Comparison of ENCODE assay signal across 8 cellular contexts in genomic region chr22:45009881-45010531, GRCh38. TPM values are rescaled to one million over a fixed set of nuclear protein-coding genes. Genes with fewer than 3 reads are reported as not detected.
DNase-seq lines count a peak whose midpoint lies in the region; ATAC-seq, FAIRE-seq and TF ChIP-seq lines count a peak whose summit lies in the region.

Gene PHF21B, minus strand, starts transcription at chr22:45010005. Its CDS starts 456 bp downstream, at chr22:45009549.

- H2BK15ac ChIP-seq in H1 (ENCODE audit: low read length) = no peak within 1 kb of the TSS

- peaks cover 3 to 4% of the 10 kb centered on the region in 2 experiments for H4K20me1 ChIP-seq in H1 (replicated peaks in 1 of 2; ENCODE audit: control insufficient read depth in 1 of 2, insufficient read depth in 2 of 2, low read length in 2 of 2)

- H2AFZ ChIP-seq in H1 (ENCODE audit: low read length) = no peak within 1 kb of the TSS

- no peak for TF ChIP-seq EP300 in H1 (IDR thresholded peaks at IDR 0.05; ENCODE audit: borderline replicate concordance in 1 of 2, low read depth in 2 of 2, low read length in 2 of 2)

- WGBS in H1 (ENCODE audit: extremely low coverage in 1 of 2, insufficient coverage in 1 of 2, insufficient read length in 1 of 2, insufficient replicate concordance in 2 of 2, low coverage in 1 of 2, low lambda C conversion rate in 2 of 2, missing lambda C conversion rate in 1 of 2), 2 experiments = 1% methylated on average over 33 of the region's 80 CpGs; no CpG with 5 or more reads in 1 of the 2 experiments
- 1% methylated on average over 25 to 40 of the region's 80 CpGs for WGBS in thyroid gland, 2 donors

- peak within 1 kb of the TSS; percentile 94 for H4K8ac ChIP-seq in H1 (ENCODE audit: extremely low read depth, insufficient read depth, low read length)

- H3K18ac ChIP-seq in H1 (ENCODE audit: extremely low read depth, low read length) = peak within 1 kb of the TSS; percentile 90

- H3K79me1 ChIP-seq in H1 (ENCODE audit: low read depth, low read length) = peaks cover 2% of the 10 kb centered on the region; the same call in 1 of the 2 replicates

- ATAC-seq in T-helper 17 cell (no peak), GM19023 (IDR thresholded peaks at IDR 0.05; ENCODE audit: unreplicated experiment) (no peak)

- H3K56ac ChIP-seq in H1 (replicated peaks; ENCODE audit: insufficient read length, low read depth, low read length) = peak within 1 kb of the TSS; percentile 56

- peaks cover 7% of the 10 kb centered on the region for H3K36me3 Mint-ChIP-seq in T-helper 17 cell (ENCODE audit: low read depth)

- H3K9ac ChIP-seq in HUES6 (ENCODE audit: low read length) = peak within 1 kb of the TSS; percentile 91
- peak within 1 kb of the TSS; percentile 82 to 90 (median 84) for H3K9ac ChIP-seq in H1 (replicated peaks in 1 of 4; ENCODE audit: extremely low read depth in 1 of 4, low read depth in 3 of 4, low read length in 3 of 4)

- H3K4ac ChIP-seq in H1 (replicated peaks; ENCODE audit: insufficient read length, low read depth, low read length) = no peak within 1 kb of the TSS

- H3K27ac Mint-ChIP-seq in T-helper 17 cell = no peak within 1 kb of the TSS

- peaks cover 13% of the 10 kb centered on the region for H3K4me1 Mint-ChIP-seq in T-helper 17 cell

- H2BK12ac ChIP-seq in H1 (ENCODE audit: low read depth, low read length) = no peak within 1 kb of the TSS

- DNase-seq in T-helper 17 cell (no peak), H1 (ENCODE audit: low read depth in 1 of 2, low spot score in 2 of 2) (peak in 1 of 2 experiments; percentile 91), mucosa of gallbladder (ENCODE audit: low spot score) (peak; percentile 16), thyroid gland (peak; percentile 76 to 79), kidney glomerular epithelial cell (lab: John Stamatoyannopoulos, UW) (no peak)

- H3K27me3 ChIP-seq in HUES6 (ENCODE audit: control insufficient read depth, insufficient read depth, low read length) (no peaks in the 10 kb centered on the region), H1 (replicated peaks in 1 of 4; ENCODE audit: control insufficient read depth in 3 of 4, extremely low read depth in 1 of 4, insufficient read depth in 3 of 4, low read length in 3 of 4) (no peaks in the 10 kb centered on the region), thyroid gland (no peaks in the 10 kb centered on the region)

- H2BK20ac ChIP-seq in H1 (ENCODE audit: low read length) = no peak within 1 kb of the TSS

- H2AK5ac ChIP-seq in H1 (ENCODE audit: low read depth, low read length) = no peak within 1 kb of the TSS

- POLR2A ChIA-PET in H1 (lab: Charles Lee; ENCODE audit: partially characterized antibody) = interaction anchor here (1.7 to 9.0 kb wide), 5 partner anchors 15 to 79 kb away, joined by 4 to 208 read pairs (median 6); no protein-coding TSS in a partner anchor

- peaks cover 10 to 27% of the 10 kb centered on the region in 2 experiments for H3K79me2 ChIP-seq in H1 (ENCODE audit: control insufficient read depth in 1 of 2, insufficient read depth in 2 of 2, low read length in 2 of 2)

- H2BK5ac ChIP-seq in H1 (ENCODE audit: low read depth, low read length) = peak within 1 kb of the TSS; percentile 81

- intact Hi-C loops in thyroid gland (cut with DNase I) = no loop called here

- TF ChIP-seq POLR2A in H1 (IDR thresholded peaks at IDR 0.05; ENCODE audit: control extremely low read depth in 1 of 2, low read depth in 2 of 2, low read length in 2 of 2) (peak; percentile 72 to 83), thyroid gland (IDR thresholded peaks at IDR 0.05) (peak in 1 of 2 donors; percentile 63)

- FAIRE-seq in H1 (lab: Jason Lieb, UNC) = no peak

- H2BK120ac ChIP-seq in H1 (replicated peaks; ENCODE audit: low read depth, low read length) = no peak within 1 kb of the TSS

- peak within 1 kb of the TSS; percentile 89 for H4K91ac ChIP-seq in H1 (replicated peaks; ENCODE audit: insufficient read length, low read length)

- H3K9me3 ChIP-seq in HUES6 (ENCODE audit: control insufficient read depth, insufficient read depth, low read depth, low read length) (no peaks in the 10 kb centered on the region), T-helper 17 cell (ENCODE audit: control insufficient read depth, low read length, poor library complexity, severe bottlenecking) (no peaks in the 10 kb centered on the region), H1 (ENCODE audit: insufficient read depth in 2 of 2, low read depth in 1 of 2, low read length in 1 of 2) (no peaks in the 10 kb centered on the region), thyroid gland (no peaks in the 10 kb centered on the region)

- H3K23ac ChIP-seq in H1 (ENCODE audit: insufficient read length) = no peak within 1 kb of the TSS

- TF ChIP-seq CTCF in C4-2B (conservative IDR thresholded peaks at IDR 0.05) (no peak), H1 (IDR thresholded peaks at IDR 0.05; ENCODE audit: control extremely low read depth in 1 of 3, insufficient read depth in 1 of 3, low read depth in 1 of 3, low read length in 3 of 3) (no peak), thyroid gland (IDR thresholded peaks at IDR 0.05) (no peak)

- peak within 1 kb of the TSS; percentile 95 for H3K4me3 ChIP-seq in HUES6 (ENCODE audit: low read depth, low read length)
- peak within 1 kb of the TSS; percentile 78 to 96 (median 86) for H3K4me3 ChIP-seq in H1 (ENCODE audit: extremely low read depth in 1 of 4, insufficient read depth in 2 of 4, low read depth in 3 of 4, low read length in 4 of 4)
- peak within 1 kb of the TSS in 2 of 3 donors; percentile 30 to 55 for H3K4me3 ChIP-seq in thyroid gland (replicated peaks in 1 of 3)

- no peak; a peak in 1 of 4 replicates for TF ChIP-seq RAD21 in H1 (IDR thresholded peaks at IDR 0.05 in 1 of 2, conservative IDR thresholded peaks at IDR 0.05 in 1 of 2; ENCODE audit: low read depth in 2 of 2, low read length in 2 of 2)

- H3K4me2 ChIP-seq in H1 (ENCODE audit: insufficient read depth in 1 of 2, low read depth in 2 of 2, low read length in 2 of 2) = peak within 1 kb of the TSS; percentile 76 to 83

- H3K4me1 ChIP-seq in HUES6 (ENCODE audit: control insufficient read depth, insufficient read depth, low read length) (peaks cover 29% of the 10 kb centered on the region), H1 (replicated peaks in 1 of 4; ENCODE audit: control insufficient read depth in 3 of 4, insufficient read depth in 4 of 4, low read length in 3 of 4) (peaks cover 2 to 25% (median 15%) of the 10 kb centered on the region in 4 experiments), thyroid gland (peaks cover 15 to 27% of the 10 kb centered on the region in 2 donors)

- H3K27ac ChIP-seq in C4-2B = peak within 1 kb of the TSS; percentile 44
- peak within 1 kb of the TSS; percentile 91 for H3K27ac ChIP-seq in HUES6 (ENCODE audit: low read depth, low read length)
- peak within 1 kb of the TSS; percentile 87 for H3K27ac ChIP-seq in H1 (ENCODE audit: low read depth, low read length)
- peak within 1 kb of the TSS in 1 of 3 donors; percentile 24 for H3K27ac ChIP-seq in thyroid gland

- peaks cover 6% of the 10 kb centered on the region; the same call in 1 of the 2 replicates for H3K23me2 ChIP-seq in H1 (ENCODE audit: low read depth, low read length)

- peak within 1 kb of the TSS; percentile 97 for H3K4me3 Mint-ChIP-seq in T-helper 17 cell

- CTCF ChIA-PET in H1 (lab: Charles Lee; ENCODE audit: partially characterized antibody) = no interaction called here

- peaks cover 60% of the 10 kb centered on the region for H3K27me3 Mint-ChIP-seq in T-helper 17 cell

- H4K5ac ChIP-seq in H1 (ENCODE audit: insufficient read length, low read depth, low read length) = peak within 1 kb of the TSS; percentile 93

- H3K36me3 ChIP-seq in HUES6 (ENCODE audit: control insufficient read depth, insufficient read depth, low read length) = peaks cover 6% of the 10 kb centered on the region
- H3K36me3 ChIP-seq in H1 (ENCODE audit: control insufficient read depth in 2 of 4, insufficient read depth in 4 of 4, low read length in 3 of 4) = peaks cover 0 to 14% (median 3%) of the 10 kb centered on the region in 4 experiments; a peak in 3 of 8 replicates
- no peaks in the 10 kb centered on the region for H3K36me3 ChIP-seq in thyroid gland

- peak within 1 kb of the TSS; percentile 94 for H3K14ac ChIP-seq in H1 (ENCODE audit: insufficient read length)

TF ChIP-seq in H1, 55 proteins besides CTCF, POLR2A, EP300 and RAD21 (continues in another document):
- TF ChIP-seq TBP (IDR thresholded peaks at IDR 0.05; ENCODE audit: low read depth, low read length) (peak; percentile 80; the same call in 1 of the 2 replicates), PHF8 (conservative IDR thresholded peaks at IDR 0.05; ENCODE audit: low read depth, low read length) (peak; percentile 78), SP4 (IDR thresholded peaks at IDR 0.05; ENCODE audit: low read length) (0 out of 2 replicates have a peak, but pooled peaks have one; percentile 44), MAX (IDR thresholded peaks at IDR 0.05) (peak; percentile 58; the same call in 1 of the 2 replicates), ATF3 (IDR thresholded peaks at IDR 0.05; ENCODE audit: insufficient read depth, low read depth, low read length) (no peak), CBX5 (IDR thresholded peaks at IDR 0.05; ENCODE audit: low read depth, low read length) (no peak)

RNA-seq across cellular contexts. Expression of gene PHF21B, which starts in this region (rescaled TPM):
- total RNA-seq in T-helper 17 cell = not detected
- total RNA-seq in H1 (2021; fragmentation: NEBNext Ultra II Directional; extraction: Animal tissue kit (Norgen Biotek cat#: 25700)) = 57.2 and 68.1 TPM in 2 replicates
- 19.3 and 24.7 TPM in 2 replicates for polyA plus RNA-seq in H1 (2011; rRNA removed)
- polyA plus RNA-seq in H1 (2011; cell fraction: cytosol; rRNA removed) = 25.0 TPM
- polyA plus RNA-seq in H1 (2011; cell fraction: nucleus; rRNA removed) = 90.7 TPM
- polyA plus RNA-seq in H1 (2012, experiment 1 of 2) = 21.1 to 32.7 TPM (median 27.9 TPM) in 4 replicates
- 6.5 TPM for polyA plus RNA-seq in H1 (2012, experiment 2 of 2)
- 18.8 TPM for polyA plus RNA-seq in H1 (2013, experiment 1 of 2)
- 14.5 TPM for polyA plus RNA-seq in H1 (2013, experiment 2 of 2)
- 41.2 and 52.3 TPM in 2 replicates for polyA minus RNA-seq in H1 (2011; rRNA and poly(A)+ RNA removed)
- polyA minus RNA-seq in H1 (2011; cell fraction: cytosol; rRNA and poly(A)+ RNA removed) = 47.8 TPM
- polyA minus RNA-seq in H1 (2011; cell fraction: nucleus; rRNA and poly(A)+ RNA removed) = 135 TPM
- 0.63 TPM for total RNA-seq in mucosa of gallbladder
- total RNA-seq in thyroid gland = 1 to 10 TPM in 3 of 4 donors, under 1 TPM in 1; 0.33 to 8.9 (median 2.2) TPM

Comparison
In these comparisons a context has a peak if more than half of its experiments do, and no peak if none do; other contexts are left out.
1. Peak in DNase-seq in mucosa of gallbladder; RNA of the gene not detected or under 1 TPM.
2. H3K4me3 ChIP-seq: peak in every context shown above with its lines; median percentile 95 in HUES6; 86 in H1; 42 in thyroid gland.
3. DNase-seq: peak in thyroid gland (2 of 2); none in T-helper 17 cell (0 of 3) and kidney glomerular epithelial cell (single experiment).